26 cellular contexts compared by ENCODE assay signal in genomic region chr15:61889706-61890105, GRCh38.
A peak's percentile ranks its signal among the peaks of the same experiment; 100 is the strongest.
DNase-seq lines count a peak whose midpoint lies in the region; ATAC-seq, FAIRE-seq and TF ChIP-seq lines count a peak whose summit lies in the region.
"Had no signal": no experiment of that assay in that cellular context is flagged by ENCODE, and none has a peak within 500 bp of the region (broad histone marks: within the 10 kb centered on the region; RNA-seq: fewer than 3 reads in every experiment).

No MANE protein-coding gene starts in this region.

- H3K4me3 ChIP-seq in bronchial epithelial cell (ENCODE audit: low read depth, low read length), result no peak overlapping the region
- H3K4me3 ChIP-seq: dorsolateral prefrontal cortex, heart left ventricle, Peyer's patch, smooth muscle cell had no signal

- no peak for TF ChIP-seq CTCF in bronchial epithelial cell (IDR thresholded peaks at IDR 0.05; ENCODE audit: insufficient read depth, low read length, severe bottlenecking)

- H3K4me3 Mint-ChIP-seq in activated T-cell treated with anti-CD3 and anti-CD28 coated beads, Interleukin-2, amount 50 U/mL, for 24 hours, result no peak overlapping the region
- no peak overlapping the region for H3K4me3 Mint-ChIP-seq in T-helper 17 cell
- H3K4me3 Mint-ChIP-seq: activated naive CD4-positive, alpha-beta T cell treated with anti-CD3 and anti-CD28 coated beads, Interleukin-2, amount 50 U/mL, for 24 hours; activated T-cell treated with anti-CD3 and anti-CD28 coated beads, Interleukin-2, amount 50 U/mL, for 4 hours had no signal

- no peak for FAIRE-seq in bronchial epithelial cell (lab: Jason Lieb, UNC)
- FAIRE-seq: astrocyte, H1 had no signal

- peaks cover 15% of the 10 kb centered on the region for H3K9me3 ChIP-seq in T-helper 17 cell (ENCODE audit: control insufficient read depth, low read length, poor library complexity, severe bottlenecking)
- H3K9me3 ChIP-seq: SK-N-SH had no signal

- H3K27ac Mint-ChIP-seq in activated T-cell treated with anti-CD3 and anti-CD28 coated beads, Interleukin-2, amount 50 U/mL, for 24 hours, result peak overlapping the region; percentile 50
- H3K27ac Mint-ChIP-seq in T-helper 17 cell, result peak overlapping the region; percentile 64
- H3K27ac Mint-ChIP-seq: activated naive CD4-positive, alpha-beta T cell treated with anti-CD3 and anti-CD28 coated beads, Interleukin-2, amount 50 U/mL, for 24 hours had no signal

- peaks cover 14% of the 10 kb centered on the region for H3K9me3 Mint-ChIP-seq in activated T-cell treated with anti-CD3 and anti-CD28 coated beads, Interleukin-2, amount 50 U/mL, for 24 hours

- ATAC-seq in T-helper 17 cell (no peak), HG03135 (IDR thresholded peaks at IDR 0.05; ENCODE audit: unreplicated experiment) (no peak), GM18861 (IDR thresholded peaks at IDR 0.05; ENCODE audit: unreplicated experiment) (no peak)
- ATAC-seq in stimulated activated naive CD8-positive, alpha-beta T cell treated with anti-CD3 and anti-CD28 coated beads, Interleukin-15, Interleukin-2, amounts not matched to agents 100 U/mL and 50 U/mL, for 24 hours, result peak; percentile 40
- ATAC-seq: activated T-cell treated with anti-CD3 and anti-CD28 coated beads, Interleukin-2, amount 50 U/mL, for 4 hours; heart left ventricle; naive thymus-derived CD4-positive, alpha-beta T cell had no signal

- H3K4me1 Mint-ChIP-seq in activated T-cell treated with anti-CD3 and anti-CD28 coated beads, Interleukin-2, amount 50 U/mL, for 24 hours (ENCODE audit: low read depth), result peaks cover 5% of the 10 kb centered on the region
- H3K4me1 Mint-ChIP-seq in T-helper 17 cell, result peaks cover 8% of the 10 kb centered on the region
- H3K4me1 Mint-ChIP-seq: activated naive CD4-positive, alpha-beta T cell treated with anti-CD3 and anti-CD28 coated beads, Interleukin-2, amount 50 U/mL, for 24 hours had no signal

- H3K27me3 ChIP-seq in bronchial epithelial cell (ENCODE audit: control insufficient read depth, insufficient read depth, low read length), result no peaks in the 10 kb centered on the region
- H3K27me3 ChIP-seq: dorsolateral prefrontal cortex, heart left ventricle, Peyer's patch had no signal

- no peaks in the 10 kb centered on the region for H3K36me3 ChIP-seq in bronchial epithelial cell (ENCODE audit: control insufficient read depth, insufficient read depth, low read length)

- H3K27me3 Mint-ChIP-seq in activated T-cell treated with anti-CD3 and anti-CD28 coated beads, Interleukin-2, amount 50 U/mL, for 24 hours, result no peaks in the 10 kb centered on the region
- H3K27me3 Mint-ChIP-seq in T-helper 17 cell, result no peaks in the 10 kb centered on the region
- H3K27me3 Mint-ChIP-seq: activated naive CD4-positive, alpha-beta T cell treated with anti-CD3 and anti-CD28 coated beads, Interleukin-2, amount 50 U/mL, for 24 hours; naive thymus-derived CD4-positive, alpha-beta T cell had no signal

- peaks cover 89% of the 10 kb centered on the region for H3K36me3 Mint-ChIP-seq in activated T-cell treated with anti-CD3 and anti-CD28 coated beads, Interleukin-2, amount 50 U/mL, for 24 hours (ENCODE audit: low read depth)
- H3K36me3 Mint-ChIP-seq in T-helper 17 cell (ENCODE audit: low read depth), result peaks cover 6% of the 10 kb centered on the region

- DNase-seq in activated T-cell treated with anti-CD3 and anti-CD28 coated beads, Interleukin-2, amount 50 U/mL, for 24 hours, result no peak
- DNase-seq in activated T-cell treated with anti-CD3 and anti-CD28 coated beads, Interleukin-2, amount 50 U/mL, for 1 hour, result no peak
- no peak for DNase-seq in T-helper 17 cell
- DNase-seq in bronchial epithelial cell (ENCODE audit: low read depth), result peak; percentile 60
- no peak for DNase-seq in stimulated activated naive CD8-positive, alpha-beta T cell treated with anti-CD3 and anti-CD28 coated beads, Interleukin-15, Interleukin-2, amounts not matched to agents 100 U/mL and 50 U/mL, for 24 hours
- DNase-seq in mesenteric fat pad (ENCODE audit: low spot score), result no peak
- DNase-seq: activated CD4-positive, alpha-beta T cell treated with anti-CD3 and anti-CD28 coated beads, Interleukin-2, amount 50 U/mL, for 4 hours; activated T-cell treated with anti-CD3 and anti-CD28 coated beads, Interleukin-2, amount 50 U/mL, for 4 hours; dorsolateral prefrontal cortex; GF-D8; heart left ventricle; KBM-7; mesendoderm; naive thymus-derived CD4-positive, alpha-beta T cell; NCI-H1436; NCI-H2171 treated with DMSO at 0.1 percent for 48 hours; NCI-H524 treated with DMSO at 0.1 percent for 48 hours; Peyer's patch; stimulated activated CD4-positive, alpha-beta T cell treated with anti-CD3 and anti-CD28 coated beads, Interleukin-2, amount 100 ng/mL, for 24 hours had no signal
